2 cellular contexts compared by ENCODE assay signal in genomic region chr6:72976389-72976900, GRCh38.
TF ChIP-seq lines count a peak whose summit lies in the region.

No MANE protein-coding gene starts in this region.

TF ChIP-seq in GM23338, 12 proteins besides CTCF, POLR2A, EP300 and RAD21 (continued from another document):
- TF ChIP-seq, protein P1, sequence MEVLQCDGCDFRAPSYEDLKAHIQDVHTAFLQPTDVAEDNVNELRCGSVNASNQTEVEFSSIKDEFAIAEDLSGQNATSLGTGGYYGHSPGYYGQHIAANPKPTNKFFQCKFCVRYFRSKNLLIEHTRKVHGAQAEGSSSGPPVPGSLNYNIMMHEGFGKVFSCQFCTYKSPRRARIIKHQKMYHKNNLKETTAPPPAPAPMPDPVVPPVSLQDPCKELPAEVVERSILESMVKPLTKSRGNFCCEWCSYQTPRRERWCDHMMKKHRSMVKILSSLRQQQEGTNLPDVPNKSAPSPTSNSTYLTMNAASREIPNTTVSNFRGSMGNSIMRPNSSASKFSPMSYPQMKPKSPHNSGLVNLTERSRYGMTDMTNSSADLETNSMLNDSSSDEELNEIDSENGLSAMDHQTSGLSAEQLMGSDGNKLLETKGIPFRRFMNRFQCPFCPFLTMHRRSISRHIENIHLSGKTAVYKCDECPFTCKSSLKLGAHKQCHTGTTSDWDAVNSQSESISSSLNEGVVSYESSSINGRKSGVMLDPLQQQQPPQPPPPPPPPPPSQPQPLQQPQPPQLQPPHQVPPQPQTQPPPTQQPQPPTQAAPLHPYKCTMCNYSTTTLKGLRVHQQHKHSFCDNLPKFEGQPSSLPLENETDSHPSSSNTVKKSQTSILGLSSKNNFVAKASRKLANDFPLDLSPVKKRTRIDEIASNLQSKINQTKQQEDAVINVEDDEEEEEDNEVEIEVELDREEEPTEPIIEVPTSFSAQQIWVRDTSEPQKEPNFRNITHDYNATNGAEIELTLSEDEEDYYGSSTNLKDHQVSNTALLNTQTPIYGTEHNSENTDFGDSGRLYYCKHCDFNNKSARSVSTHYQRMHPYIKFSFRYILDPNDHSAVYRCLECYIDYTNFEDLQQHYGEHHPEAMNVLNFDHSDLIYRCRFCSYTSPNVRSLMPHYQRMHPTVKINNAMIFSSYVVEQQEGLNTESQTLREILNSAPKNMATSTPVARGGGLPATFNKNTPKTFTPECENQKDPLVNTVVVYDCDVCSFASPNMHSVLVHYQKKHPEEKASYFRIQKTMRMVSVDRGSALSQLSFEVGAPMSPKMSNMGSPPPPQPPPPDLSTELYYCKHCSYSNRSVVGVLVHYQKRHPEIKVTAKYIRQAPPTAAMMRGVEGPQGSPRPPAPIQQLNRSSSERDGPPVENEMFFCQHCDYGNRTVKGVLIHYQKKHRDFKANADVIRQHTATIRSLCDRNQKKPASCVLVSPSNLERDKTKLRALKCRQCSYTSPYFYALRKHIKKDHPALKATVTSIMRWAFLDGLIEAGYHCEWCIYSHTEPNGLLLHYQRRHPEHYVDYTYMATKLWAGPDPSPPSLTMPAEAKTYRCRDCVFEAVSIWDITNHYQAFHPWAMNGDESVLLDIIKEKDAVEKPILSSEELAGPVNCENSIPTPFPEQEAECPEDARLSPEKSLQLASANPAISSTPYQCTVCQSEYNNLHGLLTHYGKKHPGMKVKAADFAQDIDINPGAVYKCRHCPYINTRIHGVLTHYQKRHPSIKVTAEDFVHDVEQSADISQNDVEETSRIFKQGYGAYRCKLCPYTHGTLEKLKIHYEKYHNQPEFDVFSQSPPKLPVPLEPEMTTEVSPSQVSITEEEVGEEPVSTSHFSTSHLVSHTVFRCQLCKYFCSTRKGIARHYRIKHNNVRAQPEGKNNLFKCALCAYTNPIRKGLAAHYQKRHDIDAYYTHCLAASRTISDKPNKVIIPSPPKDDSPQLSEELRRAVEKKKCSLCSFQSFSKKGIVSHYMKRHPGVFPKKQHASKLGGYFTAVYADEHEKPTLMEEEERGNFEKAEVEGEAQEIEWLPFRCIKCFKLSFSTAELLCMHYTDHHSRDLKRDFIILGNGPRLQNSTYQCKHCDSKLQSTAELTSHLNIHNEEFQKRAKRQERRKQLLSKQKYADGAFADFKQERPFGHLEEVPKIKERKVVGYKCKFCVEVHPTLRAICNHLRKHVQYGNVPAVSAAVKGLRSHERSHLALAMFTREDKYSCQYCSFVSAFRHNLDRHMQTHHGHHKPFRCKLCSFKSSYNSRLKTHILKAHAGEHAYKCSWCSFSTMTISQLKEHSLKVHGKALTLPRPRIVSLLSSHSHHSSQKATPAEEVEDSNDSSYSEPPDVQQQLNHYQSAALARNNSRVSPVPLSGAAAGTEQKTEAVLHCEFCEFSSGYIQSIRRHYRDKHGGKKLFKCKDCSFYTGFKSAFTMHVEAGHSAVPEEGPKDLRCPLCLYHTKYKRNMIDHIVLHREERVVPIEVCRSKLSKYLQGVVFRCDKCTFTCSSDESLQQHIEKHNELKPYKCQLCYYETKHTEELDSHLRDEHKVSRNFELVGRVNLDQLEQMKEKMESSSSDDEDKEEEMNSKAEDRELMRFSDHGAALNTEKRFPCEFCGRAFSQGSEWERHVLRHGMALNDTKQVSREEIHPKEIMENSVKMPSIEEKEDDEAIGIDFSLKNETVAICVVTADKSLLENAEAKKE (CRISPR knock-in tag; IDR thresholded peaks at IDR 0.05) = no peak
- TF ChIP-seq ZNF114 (CRISPR knock-in tag; IDR thresholded peaks at IDR 0.05) = no peak
- TF ChIP-seq, protein P2, sequence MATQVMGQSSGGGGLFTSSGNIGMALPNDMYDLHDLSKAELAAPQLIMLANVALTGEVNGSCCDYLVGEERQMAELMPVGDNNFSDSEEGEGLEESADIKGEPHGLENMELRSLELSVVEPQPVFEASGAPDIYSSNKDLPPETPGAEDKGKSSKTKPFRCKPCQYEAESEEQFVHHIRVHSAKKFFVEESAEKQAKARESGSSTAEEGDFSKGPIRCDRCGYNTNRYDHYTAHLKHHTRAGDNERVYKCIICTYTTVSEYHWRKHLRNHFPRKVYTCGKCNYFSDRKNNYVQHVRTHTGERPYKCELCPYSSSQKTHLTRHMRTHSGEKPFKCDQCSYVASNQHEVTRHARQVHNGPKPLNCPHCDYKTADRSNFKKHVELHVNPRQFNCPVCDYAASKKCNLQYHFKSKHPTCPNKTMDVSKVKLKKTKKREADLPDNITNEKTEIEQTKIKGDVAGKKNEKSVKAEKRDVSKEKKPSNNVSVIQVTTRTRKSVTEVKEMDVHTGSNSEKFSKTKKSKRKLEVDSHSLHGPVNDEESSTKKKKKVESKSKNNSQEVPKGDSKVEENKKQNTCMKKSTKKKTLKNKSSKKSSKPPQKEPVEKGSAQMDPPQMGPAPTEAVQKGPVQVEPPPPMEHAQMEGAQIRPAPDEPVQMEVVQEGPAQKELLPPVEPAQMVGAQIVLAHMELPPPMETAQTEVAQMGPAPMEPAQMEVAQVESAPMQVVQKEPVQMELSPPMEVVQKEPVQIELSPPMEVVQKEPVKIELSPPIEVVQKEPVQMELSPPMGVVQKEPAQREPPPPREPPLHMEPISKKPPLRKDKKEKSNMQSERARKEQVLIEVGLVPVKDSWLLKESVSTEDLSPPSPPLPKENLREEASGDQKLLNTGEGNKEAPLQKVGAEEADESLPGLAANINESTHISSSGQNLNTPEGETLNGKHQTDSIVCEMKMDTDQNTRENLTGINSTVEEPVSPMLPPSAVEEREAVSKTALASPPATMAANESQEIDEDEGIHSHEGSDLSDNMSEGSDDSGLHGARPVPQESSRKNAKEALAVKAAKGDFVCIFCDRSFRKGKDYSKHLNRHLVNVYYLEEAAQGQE (IDR thresholded peaks at IDR 0.05; ENCODE audit: unreplicated experiment) = no peak
- TF ChIP-seq POLR2AphosphoS5 (IDR thresholded peaks at IDR 0.05; ENCODE audit: low read depth) = no peak
- TF ChIP-seq CREB1 (CRISPR knock-in tag; IDR thresholded peaks at IDR 0.05; ENCODE audit: low read depth) = no peak

TF ChIP-seq in SK-N-SH, 30 proteins besides CTCF, POLR2A, EP300 and RAD21 (continued from another document):
- TF ChIP-seq, protein P3, sequence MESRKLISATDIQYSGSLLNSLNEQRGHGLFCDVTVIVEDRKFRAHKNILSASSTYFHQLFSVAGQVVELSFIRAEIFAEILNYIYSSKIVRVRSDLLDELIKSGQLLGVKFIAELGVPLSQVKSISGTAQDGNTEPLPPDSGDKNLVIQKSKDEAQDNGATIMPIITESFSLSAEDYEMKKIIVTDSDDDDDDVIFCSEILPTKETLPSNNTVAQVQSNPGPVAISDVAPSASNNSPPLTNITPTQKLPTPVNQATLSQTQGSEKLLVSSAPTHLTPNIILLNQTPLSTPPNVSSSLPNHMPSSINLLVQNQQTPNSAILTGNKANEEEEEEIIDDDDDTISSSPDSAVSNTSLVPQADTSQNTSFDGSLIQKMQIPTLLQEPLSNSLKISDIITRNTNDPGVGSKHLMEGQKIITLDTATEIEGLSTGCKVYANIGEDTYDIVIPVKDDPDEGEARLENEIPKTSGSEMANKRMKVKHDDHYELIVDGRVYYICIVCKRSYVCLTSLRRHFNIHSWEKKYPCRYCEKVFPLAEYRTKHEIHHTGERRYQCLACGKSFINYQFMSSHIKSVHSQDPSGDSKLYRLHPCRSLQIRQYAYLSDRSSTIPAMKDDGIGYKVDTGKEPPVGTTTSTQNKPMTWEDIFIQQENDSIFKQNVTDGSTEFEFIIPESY (IDR thresholded peaks at IDR 0.05; ENCODE audit: borderline replicate concordance, low read depth) = no peak
- TF ChIP-seq TEAD4 (IDR thresholded peaks at IDR 0.05; ENCODE audit: borderline replicate concordance, insufficient read depth) (no peak), SMC3 (IDR thresholded peaks at IDR 0.05; ENCODE audit: low read depth, low read length) (no peak)
